Comparison of ENCODE assay signal across 14 cellular contexts in genomic region chrX:102658551-102658950, GRCh38. TPM values are rescaled to one million over a fixed set of nuclear protein-coding genes. Genes with fewer than 3 reads are reported as not detected.
DNase-seq lines count a peak whose midpoint lies in the region; ATAC-seq, FAIRE-seq and TF ChIP-seq lines count a peak whose summit lies in the region.
"Had no signal": no experiment of that assay in that cellular context is flagged by ENCODE, and none has a peak within 500 bp of the region (broad histone marks: within the 10 kb centered on the region; RNA-seq: fewer than 3 reads in every experiment).

No MANE protein-coding gene starts in this region.

- no peaks in the 10 kb centered on the region for H3K27me3 Mint-ChIP-seq in stimulated activated naive CD8-positive, alpha-beta T cell treated with anti-CD3 and anti-CD28 coated beads, Interleukin-15, Interleukin-2, amounts not matched to agents 100 ng/mL and 50 ng/mL, for 24 hours
- no peaks in the 10 kb centered on the region for H3K27me3 Mint-ChIP-seq in astrocyte (ENCODE audit: low read depth, unreplicated experiment)

- H3K27ac Mint-ChIP-seq in stimulated activated naive CD8-positive, alpha-beta T cell treated with anti-CD3 and anti-CD28 coated beads, Interleukin-15, Interleukin-2, amounts not matched to agents 100 ng/mL and 50 ng/mL, for 24 hours = no peak overlapping the region
- no peak overlapping the region for H3K27ac Mint-ChIP-seq in astrocyte (ENCODE audit: unreplicated experiment)
- H3K27ac Mint-ChIP-seq: WTC11 had no signal

- H2AFZ ChIP-seq in astrocyte (ENCODE audit: low read depth, low read length) = no peak overlapping the region

- H3K27me3 ChIP-seq in astrocyte (ENCODE audit: insufficient read depth, low read length) (no peaks in the 10 kb centered on the region), lower lobe of right lung (ENCODE audit: low read depth) (no peaks in the 10 kb centered on the region)

- H3K4me2 ChIP-seq in astrocyte (ENCODE audit: low read length) = no peak overlapping the region

- H3K4me1 Mint-ChIP-seq in stimulated activated naive CD8-positive, alpha-beta T cell treated with anti-CD3 and anti-CD28 coated beads, Interleukin-15, Interleukin-2, amounts not matched to agents 100 ng/mL and 50 ng/mL, for 24 hours (ENCODE audit: low read depth) = peaks cover 17% of the 10 kb centered on the region
- no peaks in the 10 kb centered on the region for H3K4me1 Mint-ChIP-seq in astrocyte (ENCODE audit: low read depth, unreplicated experiment)

- no peaks in the 10 kb centered on the region for H3K9me3 Mint-ChIP-seq in stimulated activated naive CD8-positive, alpha-beta T cell treated with anti-CD3 and anti-CD28 coated beads, Interleukin-15, Interleukin-2, amounts not matched to agents 100 ng/mL and 50 ng/mL, for 24 hours
- H3K9me3 Mint-ChIP-seq in astrocyte (ENCODE audit: unreplicated experiment) = peaks cover 3% of the 10 kb centered on the region
- H3K9me3 Mint-ChIP-seq: WTC11 had no signal

- H3K36me3 ChIP-seq in astrocyte (ENCODE audit: insufficient read depth, low read length) = no peaks in the 10 kb centered on the region
- no peaks in the 10 kb centered on the region for H3K36me3 ChIP-seq in lower lobe of right lung

- H3K79me2 ChIP-seq in astrocyte (ENCODE audit: insufficient read depth, low read length) = no peaks in the 10 kb centered on the region

- H3K4me3 Mint-ChIP-seq in stimulated activated naive CD8-positive, alpha-beta T cell treated with anti-CD3 and anti-CD28 coated beads, Interleukin-15, Interleukin-2, amounts not matched to agents 100 ng/mL and 50 ng/mL, for 24 hours = peak overlapping the region; percentile 47
- H3K4me3 Mint-ChIP-seq in astrocyte (ENCODE audit: unreplicated experiment) = no peak overlapping the region

- no peaks in the 10 kb centered on the region for H4K20me1 ChIP-seq in astrocyte (ENCODE audit: insufficient read depth, low read length)

- no peak overlapping the region for H3K4me3 ChIP-seq in astrocyte (ENCODE audit: insufficient read depth, low read depth, low read length)
- H3K4me3 ChIP-seq in lower lobe of right lung = peak overlapping the region; percentile 58

- TF ChIP-seq CTCF in astrocyte (IDR thresholded peaks at IDR 0.05; ENCODE audit: insufficient read depth, low read depth, low read length) (no peak), lower lobe of right lung (IDR thresholded peaks at IDR 0.05) (no peak), D721Med (IDR thresholded peaks at IDR 0.05; ENCODE audit: insufficient read depth, missing control alignments) (no peak)

- intact Hi-C loops in lower lobe of right lung (cut with DNase I) = no loop called here

- H3K4me1 ChIP-seq in astrocyte (ENCODE audit: insufficient read depth, low read length) (peaks cover 3% of the 10 kb centered on the region), lower lobe of right lung (no peaks in the 10 kb centered on the region)

- no peaks in the 10 kb centered on the region for H3K9me3 ChIP-seq in astrocyte (ENCODE audit: insufficient read depth, low read depth, low read length)
- H3K9me3 ChIP-seq in lower lobe of right lung = no peaks in the 10 kb centered on the region

- H3K36me3 Mint-ChIP-seq in stimulated activated naive CD8-positive, alpha-beta T cell treated with anti-CD3 and anti-CD28 coated beads, Interleukin-15, Interleukin-2, amounts not matched to agents 100 ng/mL and 50 ng/mL, for 24 hours (ENCODE audit: low read depth) = peaks cover 7% of the 10 kb centered on the region
- H3K36me3 Mint-ChIP-seq in astrocyte (ENCODE audit: low read depth, unreplicated experiment) = no peaks in the 10 kb centered on the region
- H3K36me3 Mint-ChIP-seq: WTC11 had no signal

- no peak for DNase-seq in stimulated activated naive CD8-positive, alpha-beta T cell treated with anti-CD3 and anti-CD28 coated beads, Interleukin-15, Interleukin-2, amounts not matched to agents 100 U/mL and 50 U/mL, for 24 hours
- no peak for DNase-seq in astrocyte (ENCODE audit: low read depth)
- DNase-seq in lower lobe of right lung = no peak
- no peak for DNase-seq in HTR-8/SVneo (ENCODE audit: insufficient read length, low spot score)
- no peak for DNase-seq in SIG-M5 (lab: John Stamatoyannopoulos, UW)
- no peak for DNase-seq in D721Med (ENCODE audit: insufficient read length, low spot score)
- no peak for DNase-seq in LoVo (ENCODE audit: low spot score)
- DNase-seq: activated T-cell treated with anti-CD3 and anti-CD28 coated beads, Interleukin-2, amount 50 U/mL, for 1 hour; DMS153; NCI-H345; substantia nigra had no signal

- FAIRE-seq in astrocyte (lab: Jason Lieb, UNC) (peak; percentile 17), HTR-8/SVneo (lab: Jason Lieb, UNC) (no peak), D721Med (lab: Jason Lieb, UNC) (no peak)

- no peak overlapping the region for H3K27ac ChIP-seq in astrocyte (ENCODE audit: low read depth, low read length)
- H3K27ac ChIP-seq in lower lobe of right lung = no peak overlapping the region

- H3K9ac ChIP-seq in astrocyte (ENCODE audit: low read length) = no peak overlapping the region

- ATAC-seq in stimulated activated naive CD8-positive, alpha-beta T cell treated with anti-CD3 and anti-CD28 coated beads, Interleukin-15, Interleukin-2, amounts not matched to agents 100 U/mL and 50 U/mL, for 24 hours = no peak
- ATAC-seq in lower lobe of right lung = no peak
- ATAC-seq: SK-N-SH treated with all-trans-retinoic acid at 6 μM for 48 hours, WTC11 had no signal

RNA-seq across cellular contexts. Expression of gene GPRASP1, which starts 7.3 kb away (rescaled TPM):
- total RNA-seq in astrocyte (2.3 and 2.7 TPM in 2 replicates), lower lobe of right lung (5.0 TPM)

RNA-seq across cellular contexts. Expression of gene GPRASP2, which starts 53.7 kb away (rescaled TPM):
- 9.1 and 10.1 TPM in 2 replicates for total RNA-seq in astrocyte
- total RNA-seq in lower lobe of right lung = 7.9 TPM

RNA-seq across cellular contexts. Expression of gene ARMCX5, which starts 59.2 kb away (rescaled TPM):
- 8.1 and 9.6 TPM in 2 replicates for total RNA-seq in astrocyte
- total RNA-seq in lower lobe of right lung = 11.3 TPM
